Comparison of ENCODE assay signal across 21 cellular contexts in genomic region chr20:57211406-57211805, GRCh38. TPM values are rescaled to one million over a fixed set of nuclear protein-coding genes. Genes with fewer than 3 reads are reported as not detected.
A peak's percentile ranks its signal among the peaks of the same experiment; 100 is the strongest.
DNase-seq lines count a peak whose midpoint lies in the region; ATAC-seq, FAIRE-seq and TF ChIP-seq lines count a peak whose summit lies in the region.
"Had no signal": no experiment of that assay in that cellular context is flagged by ENCODE, and none has a peak within 500 bp of the region (broad histone marks: within the 10 kb centered on the region; RNA-seq: fewer than 3 reads in every experiment).

No MANE protein-coding gene starts in this region.

- H3K27ac Mint-ChIP-seq in neural crest cell (ENCODE audit: unreplicated experiment) = peak overlapping the region; percentile 53
- H3K27ac Mint-ChIP-seq: CD4-positive, alpha-beta T cell had no signal

- FAIRE-seq in D721Med (lab: Jason Lieb, UNC) = no peak
- FAIRE-seq: A204.1, GM12878, H54 had no signal

- POLR2A ChIA-PET in HEK293T (lab: Yijun Ruan, JAX) = no interaction called here

- H3K4me1 Mint-ChIP-seq in neural crest cell = peaks cover 45% of the 10 kb centered on the region

- CTCF ChIA-PET in HEK293T (lab: Yijun Ruan, JAX) = no interaction called here

- H3K27me3 ChIP-seq in HUES6 (ENCODE audit: control insufficient read depth, insufficient read depth, low read length) (peaks cover 18% of the 10 kb centered on the region; the same call in 1 of the 2 replicates), ectodermal cell (ENCODE audit: control insufficient read depth, insufficient read depth, low read length, poor library complexity, severe bottlenecking) (no peaks in the 10 kb centered on the region), vagina (no peaks in the 10 kb centered on the region)
- H3K27me3 ChIP-seq: Peyer's patch had no signal

- intact Hi-C loops in vagina (cut with DNase I) = no loop called here

- peaks cover 6% of the 10 kb centered on the region for H3K9me3 Mint-ChIP-seq in neural crest cell
- H3K9me3 Mint-ChIP-seq: CD4-positive, alpha-beta T cell had no signal

- H3K36me3 Mint-ChIP-seq in neural crest cell (ENCODE audit: low read depth) = no peaks in the 10 kb centered on the region

- TF ChIP-seq CTCF in D721Med (IDR thresholded peaks at IDR 0.05; ENCODE audit: insufficient read depth, missing control alignments) (no peak), neural crest cell (conservative IDR thresholded peaks at IDR 0.05) (no peak), vagina (IDR thresholded peaks at IDR 0.05) (no peak)

- H3K27me3 Mint-ChIP-seq in neural crest cell (ENCODE audit: low read depth) = no peaks in the 10 kb centered on the region

- 43 to 44% methylated on average over 2 of the region's 2 CpGs for WGBS in ectodermal cell, 2 experiments

- H3K9me3 ChIP-seq in HUES6 (ENCODE audit: control insufficient read depth, insufficient read depth, low read depth, low read length) = peaks cover 7% of the 10 kb centered on the region
- H3K9me3 ChIP-seq in ectodermal cell (ENCODE audit: control insufficient read depth, low read length) = no peaks in the 10 kb centered on the region
- no peaks in the 10 kb centered on the region for H3K9me3 ChIP-seq in vagina
- H3K9me3 ChIP-seq: Peyer's patch had no signal

- no peak overlapping the region for H3K4me3 ChIP-seq in HUES6 (ENCODE audit: low read depth, low read length)
- H3K4me3 ChIP-seq in ectodermal cell (ENCODE audit: insufficient read depth, low read depth, low read length) = no peak overlapping the region
- H3K4me3 ChIP-seq in vagina = no peak overlapping the region
- H3K4me3 ChIP-seq: GM12878, Peyer's patch had no signal

- H3K4me1 ChIP-seq in HUES6 (ENCODE audit: control insufficient read depth, insufficient read depth, low read length) (peaks cover 22% of the 10 kb centered on the region), ectodermal cell (ENCODE audit: control insufficient read depth, insufficient read depth, low read length) (peaks cover 28% of the 10 kb centered on the region), vagina (peaks cover 15% of the 10 kb centered on the region)

- no peak overlapping the region for H3K27ac ChIP-seq in HUES6 (ENCODE audit: low read depth, low read length)
- peak overlapping the region; percentile 86 for H3K27ac ChIP-seq in ectodermal cell (ENCODE audit: insufficient read depth, low read depth, low read length, poor library complexity, severe bottlenecking)
- H3K27ac ChIP-seq in vagina = no peak overlapping the region

- DNase-seq in D721Med (ENCODE audit: insufficient read length, low spot score) = peak; percentile 87
- DNase-seq in neural crest cell (ENCODE audit: low read depth, low spot score) = no peak
- no peak for DNase-seq in HEK293T (ENCODE audit: extremely low spot score)
- no peak for DNase-seq in superior temporal gyrus (ENCODE audit: extremely low spot score)
- DNase-seq in vagina (ENCODE audit: extremely low spot score in 2 of 2) = no peak
- DNase-seq: CD4-positive, alpha-beta T cell; DMS53; EL; KG1; NCI-H1930; NCI-H446; NCI-H526 treated with DMSO at 0.1 percent for 48 hours; NK-92 treated with Interleukin-12 subunit alpha and Interleukin-12 subunit beta, amount 100 ng/mL, for 24 hours had no signal

- ATAC-seq in HG02870 (IDR thresholded peaks at IDR 0.05; ENCODE audit: unreplicated experiment) = no peak
- ATAC-seq: GM12878 had no signal

- peaks cover 4% of the 10 kb centered on the region; the same call in 1 of the 2 replicates for H3K36me3 ChIP-seq in HUES6 (ENCODE audit: control insufficient read depth, insufficient read depth, low read length)
- H3K36me3 ChIP-seq in ectodermal cell (ENCODE audit: control insufficient read depth, insufficient read depth, low read length) = no peaks in the 10 kb centered on the region
- no peaks in the 10 kb centered on the region for H3K36me3 ChIP-seq in vagina
- H3K36me3 ChIP-seq: Peyer's patch had no signal

- peak overlapping the region; percentile 19 for H3K9ac ChIP-seq in HUES6 (ENCODE audit: low read length)

- TF ChIP-seq POLR2A in vagina (IDR thresholded peaks at IDR 0.05) = no peak

- H3K4me3 Mint-ChIP-seq in neural crest cell = no peak overlapping the region
- H3K4me3 Mint-ChIP-seq: CD4-positive, alpha-beta T cell had no signal

TF ChIP-seq in HEK293T, 16 proteins besides CTCF, POLR2A, EP300 and RAD21:
- TF ChIP-seq LEF1 (IDR thresholded peaks at IDR 0.05; ENCODE audit: borderline replicate concordance) (no peak), L3MBTL2 (conservative IDR thresholded peaks at IDR 0.05) (no peak), ELF4 (IDR thresholded peaks at IDR 0.05) (no peak), FOXK2 (IDR thresholded peaks at IDR 0.05) (no peak), SUZ12 (IDR thresholded peaks at IDR 0.05) (no peak), SP1 (IDR thresholded peaks at IDR 0.05) (no peak), ARNT (IDR thresholded peaks at IDR 0.05) (no peak), NFRKB (IDR thresholded peaks at IDR 0.05) (no peak), TARDBP (IDR thresholded peaks at IDR 0.05) (no peak), HDGF (IDR thresholded peaks at IDR 0.05; ENCODE audit: borderline replicate concordance) (no peak), ZNF384 (IDR thresholded peaks at IDR 0.05) (no peak), FOXA1 (IDR thresholded peaks at IDR 0.05) (no peak), BHLHE40 (IDR thresholded peaks at IDR 0.05; ENCODE audit: borderline replicate concordance) (no peak), PKNOX1 (IDR thresholded peaks at IDR 0.05) (no peak), CTBP1 (IDR thresholded peaks at IDR 0.05; ENCODE audit: borderline replicate concordance) (no peak), FOXM1 (IDR thresholded peaks at IDR 0.05; ENCODE audit: borderline replicate concordance) (no peak)

RNA-seq across cellular contexts. Expression of gene BMP7, which starts 55.0 kb away (rescaled TPM):
- polyA plus RNA-seq in ectodermal cell (2013, experiment 1 of 4) = 24.1 TPM
- 23.1 TPM for polyA plus RNA-seq in ectodermal cell (2013, experiment 2 of 4)
- 21.6 TPM for polyA plus RNA-seq in ectodermal cell (2013, experiment 3 of 4)
- polyA plus RNA-seq in ectodermal cell (2013, experiment 4 of 4) = 23.3 TPM
- total RNA-seq in neural crest cell (13.8 and 14.5 TPM in 2 replicates), vagina (17.2 TPM)
- total RNA-seq: CD4-positive, alpha-beta T cell had no signal
- polyA plus RNA-seq: BJ had no signal
